ENCODE assay signal across 30 cellular contexts in the genomic region with DNA sequence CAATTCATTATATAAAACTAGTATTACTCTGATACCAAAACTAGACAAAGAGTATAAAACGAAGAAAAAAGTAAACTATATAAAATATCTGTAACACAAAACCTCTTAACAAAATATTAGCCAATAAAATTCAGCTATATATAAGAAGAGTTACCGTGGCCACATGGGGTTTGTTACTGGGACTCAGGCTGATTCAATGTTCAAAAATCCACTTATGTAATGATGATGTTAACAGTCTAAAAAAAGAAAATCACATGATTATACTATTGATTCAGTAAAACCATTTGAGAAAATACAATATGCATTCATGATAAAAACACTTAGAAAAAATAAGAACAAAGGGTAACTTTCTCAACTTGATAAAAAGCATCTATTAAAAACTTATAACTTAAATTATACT. TPM values are rescaled to one million over a fixed set of nuclear protein-coding genes. Genes with fewer than 3 reads are reported as not detected.
DNase-seq lines count a peak whose midpoint lies in the region; TF ChIP-seq lines count a peak whose summit lies in the region.
"Had no signal": no experiment of that assay in that cellular context is flagged by ENCODE, and none has a peak within 500 bp of the region (broad histone marks: within the 10 kb centered on the region; RNA-seq: fewer than 3 reads in every experiment).

No MANE protein-coding gene starts in this region.

- H3K9ac ChIP-seq in mammary epithelial cell (ENCODE audit: insufficient read depth, low read length) = no peak overlapping the region
- H3K9ac ChIP-seq: SK-N-SH had no signal

- H3K9me3 Mint-ChIP-seq in MCF 10A (ENCODE audit: unreplicated experiment) = peaks cover 8% of the 10 kb centered on the region
- H3K9me3 Mint-ChIP-seq: activated CD8-positive, alpha-beta T cell treated with anti-CD3 and anti-CD28 coated beads for 36 hours; activated T-helper 1 cell treated with anti-CD3 and anti-CD28 coated beads, Interleukin-12 subunit alpha, Interleukin-12 subunit beta, Interleukin-2, Interleukin-4 antibody, amounts not matched to agents 30 ng/mL and 10 ng/mL and 1 ng/mL, durations not matched to agents 14 hours and 24 hours and 36 hours had no signal

- H3K79me2 ChIP-seq in mammary epithelial cell (ENCODE audit: insufficient read depth, low read length) = no peaks in the 10 kb centered on the region

- H4K20me1 ChIP-seq in mammary epithelial cell (ENCODE audit: insufficient read depth, low read length) = no peaks in the 10 kb centered on the region

- DNase-seq in mammary epithelial cell (peak; percentile 5), MCF 10A (ENCODE audit: unreplicated experiment) (no peak), epithelial cell of prostate (ENCODE audit: low read depth, low spot score) (no peak), iris pigment epithelial cell (ENCODE audit: low read depth) (peak; percentile 24), A673 (ENCODE audit: low spot score) (no peak), UCSD-AML1 (lab: John Stamatoyannopoulos, UW; ENCODE audit: unreplicated experiment) (no peak), SKM-1 treated with dmso at 0.1 percent for 144 hours (lab: John Stamatoyannopoulos, UW; ENCODE audit: unreplicated experiment) (no peak)
- DNase-seq in activated CD4-positive, alpha-beta T cell treated with anti-CD3 and anti-CD28 coated beads for 4 hours = no peak
- DNase-seq: activated CD8-positive, alpha-beta memory T cell treated with anti-CD3 and anti-CD28 coated beads, Interleukin-2, amount 50 U/mL, for 48 hours; activated CD8-positive, alpha-beta T cell treated with anti-CD3 and anti-CD28 coated beads for 36 hours; activated naive CD4-positive, alpha-beta T cell treated with Interleukin-2 at 50 U/mL for 16 hours; AML-193; CD4-positive, alpha-beta memory T cell; dorsolateral prefrontal cortex; heart left ventricle; kidney; naive thymus-derived CD8-positive, alpha-beta T cell; NCI-H1417; NCI-H2029 treated with DMSO at 0.1 percent for 48 hours; NCI-H526; NK-92 treated with Interleukin-12 subunit alpha and Interleukin-12 subunit beta, amount 100 ng/mL, for 24 hours; nucleus accumbens; psoas muscle; SK-N-SH; stimulated activated CD4-positive, alpha-beta T cell treated with anti-CD3 and anti-CD28 coated beads, Interleukin-4, amount 100 ng/mL, for 1 hour; stomach; tibial artery had no signal

- CTCF ChIA-PET in mammary epithelial cell (lab: Charles Lee; ENCODE audit: low non-redundant PET) = no interaction called here
- CTCF ChIA-PET in MCF 10A (lab: Yijun Ruan, JAX) = no interaction called here
- CTCF ChIA-PET in A673 (lab: Charles Lee) = no interaction called here

- POLR2A ChIA-PET in MCF 10A (lab: Yijun Ruan, JAX) = interaction anchor here (0.7 kb wide), 1 partner anchor 17 kb away, joined by 7 read pairs; no protein-coding TSS in a partner anchor
- POLR2A ChIA-PET in A673 (lab: Charles Lee; ENCODE audit: low non-redundant PET) = no interaction called here

- H3K4me3 ChIP-seq in mammary epithelial cell (replicated peaks in 1 of 3; ENCODE audit: insufficient read depth in 1 of 3, low read depth in 2 of 3, low read length in 3 of 3) = no peak overlapping the region
- no peak overlapping the region for H3K4me3 ChIP-seq in A673 (ENCODE audit: low read depth, low read length, poor library complexity, severe bottlenecking)
- H3K4me3 ChIP-seq: dorsolateral prefrontal cortex, heart left ventricle, psoas muscle, stomach, tibial artery had no signal

- TF ChIP-seq CTCF in mammary epithelial cell (conservative IDR thresholded peaks at IDR 0.05 in 1 of 2, IDR thresholded peaks at IDR 0.05 in 1 of 2; ENCODE audit: extremely low read depth in 1 of 2, insufficient read depth in 1 of 2, low read depth in 1 of 2, low read length in 2 of 2) (no peak), MCF 10A (IDR thresholded peaks at IDR 0.05; ENCODE audit: unreplicated experiment) (no peak), A673 (conservative IDR thresholded peaks at IDR 0.05; ENCODE audit: low read depth, low read length) (no peak)

- H3K27ac Mint-ChIP-seq in MCF 10A (ENCODE audit: low read depth, unreplicated experiment) = no peak overlapping the region
- H3K27ac Mint-ChIP-seq: activated CD8-positive, alpha-beta T cell treated with anti-CD3 and anti-CD28 coated beads for 36 hours; activated T-helper 1 cell treated with anti-CD3 and anti-CD28 coated beads, Interleukin-12 subunit alpha, Interleukin-12 subunit beta, Interleukin-2, Interleukin-4 antibody, amounts not matched to agents 30 ng/mL and 10 ng/mL and 1 ng/mL, durations not matched to agents 14 hours and 24 hours and 36 hours; CD4-positive, alpha-beta memory T cell; naive thymus-derived CD8-positive, alpha-beta T cell; T-helper 1 cell treated with Interleukin-12 subunit alpha and Interleukin-12 subunit beta and Interleukin-4 antibody, amounts not matched to agents 30 μg/mL and 1 μg/mL, for 36 hours had no signal

- H3K36me3 ChIP-seq in mammary epithelial cell (ENCODE audit: insufficient read depth, low read length) (no peaks in the 10 kb centered on the region), A673 (ENCODE audit: insufficient read depth, low read length, poor library complexity, severe bottlenecking) (no peaks in the 10 kb centered on the region)
- H3K36me3 ChIP-seq: heart left ventricle, stomach, tibial artery had no signal

- H3K4me1 ChIP-seq in mammary epithelial cell (ENCODE audit: insufficient read depth, low read length) = no peaks in the 10 kb centered on the region
- no peaks in the 10 kb centered on the region for H3K4me1 ChIP-seq in A673 (ENCODE audit: insufficient read depth, low read length, poor library complexity, severe bottlenecking)
- H3K4me1 ChIP-seq: psoas muscle, stomach, tibial artery had no signal

- no peak overlapping the region for H3K4me3 Mint-ChIP-seq in MCF 10A (ENCODE audit: unreplicated experiment)
- H3K4me3 Mint-ChIP-seq: activated CD8-positive, alpha-beta T cell treated with anti-CD3 and anti-CD28 coated beads for 36 hours; activated T-helper 1 cell treated with anti-CD3 and anti-CD28 coated beads, Interleukin-12 subunit alpha, Interleukin-12 subunit beta, Interleukin-2, Interleukin-4 antibody, amounts not matched to agents 30 ng/mL and 10 ng/mL and 1 ng/mL, durations not matched to agents 14 hours and 24 hours and 36 hours; CD4-positive, alpha-beta memory T cell; naive thymus-derived CD8-positive, alpha-beta T cell; T-helper 1 cell treated with Interleukin-12 subunit alpha and Interleukin-12 subunit beta and Interleukin-4 antibody, amounts not matched to agents 30 μg/mL and 1 μg/mL, for 36 hours had no signal

- dilution Hi-C loops in mammary epithelial cell (cut with HindIII; ENCODE audit: low sequenced_read_pairs) = no loop called here

- H3K27ac ChIP-seq in mammary epithelial cell (ENCODE audit: insufficient read depth, low read depth, low read length) = no peak overlapping the region
- H3K27ac ChIP-seq in epithelial cell of prostate = peak overlapping the region; percentile 17
- no peak overlapping the region for H3K27ac ChIP-seq in A673 (ENCODE audit: low read depth, low read length, poor library complexity, severe bottlenecking)
- H3K27ac ChIP-seq: 22Rv1, dorsolateral prefrontal cortex, heart left ventricle, psoas muscle, stomach, tibial artery had no signal

- H3K4me2 ChIP-seq in mammary epithelial cell (ENCODE audit: insufficient read depth, low read depth, low read length) = no peak overlapping the region
- H3K4me2 ChIP-seq: SK-N-SH had no signal

- intact Hi-C loops in mammary epithelial cell (cut with micrococcal nuclease) (no loop called here), MCF 10A (cut with micrococcal nuclease) (no loop called here), A673 (cut with micrococcal nuclease; ENCODE audit: unreplicated experiment) (no loop called here)

- WGBS in mammary epithelial cell (ENCODE audit: low coverage, missing lambda C conversion rate) = 35% methylated on average over 2 of the region's 2 CpGs

- in situ Hi-C loops in mammary epithelial cell (cut with MboI; ENCODE audit: low sequenced_read_pairs in 2 of 2) = no loop called here

- no peaks in the 10 kb centered on the region for H3K27me3 Mint-ChIP-seq in MCF 10A (ENCODE audit: insufficient read depth, unreplicated experiment)

- H3K4me1 Mint-ChIP-seq in MCF 10A (ENCODE audit: insufficient read depth, unreplicated experiment) = no peaks in the 10 kb centered on the region
- H3K4me1 Mint-ChIP-seq: CD4-positive, alpha-beta memory T cell had no signal

- H3K9me3 ChIP-seq in mammary epithelial cell (replicated peaks; ENCODE audit: insufficient read depth, low read length) = no peaks in the 10 kb centered on the region
- H3K9me3 ChIP-seq in A673 (ENCODE audit: low read depth, low read length, poor library complexity, severe bottlenecking) = no peaks in the 10 kb centered on the region
- H3K9me3 ChIP-seq: psoas muscle, SK-N-SH, stomach, tibial artery had no signal

- H3K27me3 ChIP-seq in mammary epithelial cell (ENCODE audit: insufficient read depth, low read length) = no peaks in the 10 kb centered on the region
- H3K27me3 ChIP-seq in A673 (replicated peaks; ENCODE audit: insufficient read depth, low read depth, low read length, poor library complexity) = no peaks in the 10 kb centered on the region
- H3K27me3 ChIP-seq: dorsolateral prefrontal cortex, heart left ventricle, stomach, tibial artery had no signal

- H2AFZ ChIP-seq in mammary epithelial cell (ENCODE audit: low read depth, low read length) = no peak overlapping the region

- no peaks in the 10 kb centered on the region for H3K36me3 Mint-ChIP-seq in MCF 10A (ENCODE audit: insufficient read depth, unreplicated experiment)
- H3K36me3 Mint-ChIP-seq: CD4-positive, alpha-beta memory T cell; naive thymus-derived CD8-positive, alpha-beta T cell had no signal

- no TSS peak for BruUV-seq in mammary epithelial cell (replicated peaks; lab: Mats Ljungman, UMichigan)
- BruUV-seq in MCF 10A (replicated peaks; lab: Mats Ljungman, UMichigan) = no TSS peak
- no TSS peak for BruUV-seq in A673 (replicated peaks; lab: Mats Ljungman, UMichigan)

RNA-seq across cellular contexts. Expression of gene P2RY1, which starts 18.3 kb away (rescaled TPM):
- under 1 TPM in 1 of 2 donors, not detected in 1; under 0.01 TPM for total RNA-seq in mammary epithelial cell
- 0.12 TPM for polyA plus RNA-seq in mammary epithelial cell
- polyA minus RNA-seq in mammary epithelial cell = not detected
- 0.28 and 0.49 TPM in 2 replicates for total RNA-seq in MCF 10A (2022)
- 14.0 and 17.0 TPM in 2 replicates for total RNA-seq in A673 (2021)
- total RNA-seq: naive thymus-derived CD8-positive, alpha-beta T cell had no signal
- polyA plus RNA-seq: CD4-positive, alpha-beta memory T cell; naive thymus-derived CD8-positive, alpha-beta T cell; SK-N-SH had no signal

Comparison
In these comparisons a context has a peak if more than half of its experiments do, and no peak if none do; other contexts are left out.
1. DNase-seq: peak in mammary epithelial cell (single experiment) and iris pigment epithelial cell (single experiment); none in MCF 10A (single experiment), epithelial cell of prostate (single experiment), A673 (single experiment), UCSD-AML1 (single experiment), SKM-1 treated with dmso at 0.1 percent for 144 hours (single experiment) and activated CD4-positive, alpha-beta T cell treated with anti-CD3 and anti-CD28 coated beads for 4 hours (0 of 2).
2. RNA of gene P2RY1, which starts 18.3 kb away (total RNA-seq): 14.0 to 17.0 TPM in A673; 0.28 to 0.49 TPM in MCF 10A and under 0.01 TPM in mammary epithelial cell; every median in the first group is over 10 times any median in the second.